Comparison of ENCODE assay signal across 22 cellular contexts in genomic region chr14:104295681-104296387, GRCh38.
A peak's percentile ranks its signal among the peaks of the same experiment; 100 is the strongest.
DNase-seq lines count a peak whose midpoint lies in the region; ATAC-seq and TF ChIP-seq lines count a peak whose summit lies in the region.
"Had no signal": no experiment of that assay in that cellular context is flagged by ENCODE, and none has a peak within 500 bp of the region (broad histone marks: within the 10 kb centered on the region; RNA-seq: fewer than 3 reads in every experiment).

No MANE protein-coding gene starts in this region.

- H3K27me3 ChIP-seq in right atrium auricular region (peaks cover 0 to 5% of the 10 kb centered on the region in 2 donors), left lung (peaks cover 0 to 40% of the 10 kb centered on the region in 2 donors), suprapubic skin (peaks cover 41% of the 10 kb centered on the region)

- H3K9me3 Mint-ChIP-seq in chondrocyte (ENCODE audit: low read depth) (no peaks in the 10 kb centered on the region), immature natural killer cell (peaks cover 0 to 4% (median 0%) of the 10 kb centered on the region in 6 donors)
- H3K9me3 Mint-ChIP-seq: activated CD8-positive, alpha-beta T cell treated with anti-CD3 and anti-CD28 coated beads for 36 hours; stimulated activated naive CD8-positive, alpha-beta T cell treated with anti-CD3 and anti-CD28 coated beads, Interleukin-15, Interleukin-2, amounts not matched to agents 100 ng/mL and 50 ng/mL, for 24 hours had no signal

- intact Hi-C loops in Right ventricle myocardium superior (cut with DNase I), result no loop called here
- intact Hi-C loops in left lung (cut with DNase I), result no loop called here

- H3K4me3 Mint-ChIP-seq in chondrocyte (ENCODE audit: unreplicated experiment), result no peak overlapping the region
- H3K4me3 Mint-ChIP-seq in immature natural killer cell, result no peak overlapping the region
- H3K4me3 Mint-ChIP-seq: activated CD8-positive, alpha-beta T cell treated with anti-CD3 and anti-CD28 coated beads for 36 hours; stimulated activated naive CD8-positive, alpha-beta T cell treated with anti-CD3 and anti-CD28 coated beads, Interleukin-15, Interleukin-2, amounts not matched to agents 100 ng/mL and 50 ng/mL, for 24 hours had no signal

- WGBS in suprapubic skin, result 83% methylated on average over 21 of the region's 24 CpGs

- TF ChIP-seq CTCF in right atrium auricular region (IDR thresholded peaks at IDR 0.05) (no peak), chondrocyte (IDR thresholded peaks at IDR 0.05) (no peak), left lung (IDR thresholded peaks at IDR 0.05) (no peak), suprapubic skin (IDR thresholded peaks at IDR 0.05) (no peak)

- TF ChIP-seq EP300 in suprapubic skin (IDR thresholded peaks at IDR 0.05), result no peak

- ATAC-seq in Right ventricle myocardium superior (ENCODE audit: poor library complexity), result no peak
- no peak for ATAC-seq in left lung
- no peak for ATAC-seq in SK-N-SH treated with all-trans-retinoic acid at 6 μM for 48 hours
- ATAC-seq: activated CD8-positive, alpha-beta T cell treated with anti-CD3 and anti-CD28 coated beads for 36 hours had no signal

- DNase-seq in Right ventricle myocardium superior (peak; percentile 16), right atrium auricular region (ENCODE audit: low spot score) (no peak), chondrocyte (ENCODE audit: low spot score) (peak; percentile 80), left lung (peak; percentile 22 to 60), suprapubic skin (ENCODE audit: low spot score in 2 of 2) (peak; percentile 53 to 54), immature natural killer cell (no peak), NCI-H2107 (lab: John Stamatoyannopoulos, UW) (no peak)
- DNase-seq: activated CD8-positive, alpha-beta T cell treated with anti-CD3 and anti-CD28 coated beads for 36 hours; activated naive CD4-positive, alpha-beta T cell; C1 segment of cervical spinal cord; DND-41; esophagus squamous epithelium; GOT3; hippocampal formation; KG1; MM.1S; NCI-H1436 treated with DMSO at 0.1 percent for 48 hours; NCI-H510A; T1000 had no signal

- TF ChIP-seq POLR2A in suprapubic skin (IDR thresholded peaks at IDR 0.05), result no peak

- H3K9me3 ChIP-seq in right atrium auricular region (no peaks in the 10 kb centered on the region), left lung (no peaks in the 10 kb centered on the region), suprapubic skin (no peaks in the 10 kb centered on the region)
- H3K9me3 ChIP-seq: esophagus squamous epithelium, tibial artery had no signal

- no peak overlapping the region for H3K27ac ChIP-seq in right atrium auricular region
- H3K27ac ChIP-seq in left lung, result no peak overlapping the region
- H3K27ac ChIP-seq in suprapubic skin, result no peak overlapping the region
- H3K27ac ChIP-seq: esophagus squamous epithelium, tibial artery had no signal

- H3K36me3 Mint-ChIP-seq in chondrocyte (ENCODE audit: low read depth) (no peaks in the 10 kb centered on the region), immature natural killer cell (no peaks in the 10 kb centered on the region)

- H3K4me3 ChIP-seq in right atrium auricular region (no peak overlapping the region), left lung (no peak overlapping the region), suprapubic skin (no peak overlapping the region)
- H3K4me3 ChIP-seq: esophagus squamous epithelium, tibial artery had no signal

- H3K27me3 Mint-ChIP-seq in chondrocyte (ENCODE audit: low read depth), result peaks cover 15% of the 10 kb centered on the region
- H3K27me3 Mint-ChIP-seq in immature natural killer cell (ENCODE audit: low read depth in 3 of 3), result peaks cover 0 to 14% (median 10%) of the 10 kb centered on the region in 3 donors
- H3K27me3 Mint-ChIP-seq: activated CD8-positive, alpha-beta T cell treated with anti-CD3 and anti-CD28 coated beads for 36 hours; stimulated activated naive CD8-positive, alpha-beta T cell treated with anti-CD3 and anti-CD28 coated beads, Interleukin-15, Interleukin-2, amounts not matched to agents 100 ng/mL and 50 ng/mL, for 24 hours had no signal

- H3K36me3 ChIP-seq in right atrium auricular region (no peaks in the 10 kb centered on the region), left lung (no peaks in the 10 kb centered on the region), suprapubic skin (no peaks in the 10 kb centered on the region)
- H3K36me3 ChIP-seq: esophagus squamous epithelium, tibial artery had no signal

- peaks cover 0 to 6% of the 10 kb centered on the region in 2 donors for H3K4me1 ChIP-seq in right atrium auricular region
- no peaks in the 10 kb centered on the region for H3K4me1 ChIP-seq in left lung
- H3K4me1 ChIP-seq in suprapubic skin, result no peaks in the 10 kb centered on the region
- H3K4me1 ChIP-seq: tibial artery had no signal

- H3K27ac Mint-ChIP-seq in chondrocyte (ENCODE audit: unreplicated experiment) (no peak overlapping the region), immature natural killer cell (no peak overlapping the region)
- H3K27ac Mint-ChIP-seq: activated CD8-positive, alpha-beta T cell treated with anti-CD3 and anti-CD28 coated beads for 36 hours; stimulated activated naive CD8-positive, alpha-beta T cell treated with anti-CD3 and anti-CD28 coated beads, Interleukin-15, Interleukin-2, amounts not matched to agents 100 ng/mL and 50 ng/mL, for 24 hours had no signal

- H3K4me1 Mint-ChIP-seq in chondrocyte (ENCODE audit: low read depth) (no peaks in the 10 kb centered on the region), immature natural killer cell (no peaks in the 10 kb centered on the region)

TF ChIP-seq in SK-N-SH treated with all-trans-retinoic acid at 6 μM for 48 hours, 23 proteins besides CTCF, POLR2A, EP300 and RAD21 (continues in another document):
- no peak for TF ChIP-seq ZFP30 (CRISPR knock-in tag; IDR thresholded peaks at IDR 0.05)
- TF ChIP-seq ISL1 (CRISPR knock-in tag; IDR thresholded peaks at IDR 0.05), result no peak
- TF ChIP-seq ESRRG (CRISPR knock-in tag; IDR thresholded peaks at IDR 0.05), result no peak
- TF ChIP-seq SNAI2 (CRISPR knock-in tag; IDR thresholded peaks at IDR 0.05), result no peak
- TF ChIP-seq PATZ1 (CRISPR knock-in tag; IDR thresholded peaks at IDR 0.05; ENCODE audit: borderline replicate concordance), result no peak
- TF ChIP-seq TSHZ2 (CRISPR knock-in tag; IDR thresholded peaks at IDR 0.05), result no peak
- no peak for TF ChIP-seq BACH2 (CRISPR knock-in tag; IDR thresholded peaks at IDR 0.05; ENCODE audit: borderline replicate concordance)
- TF ChIP-seq POU6F1 (CRISPR knock-in tag; IDR thresholded peaks at IDR 0.05; ENCODE audit: borderline replicate concordance, low read depth), result no peak
- no peak for TF ChIP-seq CSDC2 (CRISPR knock-in tag; IDR thresholded peaks at IDR 0.05)
- TF ChIP-seq ZNF70 (CRISPR knock-in tag; IDR thresholded peaks at IDR 0.05), result no peak
- no peak for TF ChIP-seq PPARA (CRISPR knock-in tag; IDR thresholded peaks at IDR 0.05; ENCODE audit: borderline replicate concordance)
- no peak for TF ChIP-seq ZFP3 (CRISPR knock-in tag; IDR thresholded peaks at IDR 0.05)
- TF ChIP-seq ZNF565 (CRISPR knock-in tag; conservative IDR thresholded peaks at IDR 0.05; ENCODE audit: low read depth), result no peak

Comparison
In these comparisons a context has a peak if more than half of its experiments do, and no peak if none do; other contexts are left out.
1. DNase-seq: peak in Right ventricle myocardium superior (single experiment), chondrocyte (single experiment), left lung (2 of 2) and suprapubic skin (2 of 2); none in right atrium auricular region (single experiment), immature natural killer cell (0 of 3) and NCI-H2107 (single experiment).